Comparison of ENCODE assay signal across 9 cellular contexts in genomic region chr5:171342362-171343111, GRCh38. TPM values are rescaled to one million over a fixed set of nuclear protein-coding genes. Genes with fewer than 3 reads are reported as not detected.
DNase-seq lines count a peak whose midpoint lies in the region; ATAC-seq, FAIRE-seq and TF ChIP-seq lines count a peak whose summit lies in the region.
"Had no signal": no experiment of that assay in that cellular context is flagged by ENCODE, and none has a peak within 500 bp of the region (broad histone marks: within the 10 kb centered on the region; RNA-seq: fewer than 3 reads in every experiment).

No MANE protein-coding gene starts in this region.

- no peak overlapping the region for H3K9ac ChIP-seq in OCI-LY3 (ENCODE audit: low read length)

- H3K4me1 Mint-ChIP-seq in CD4-positive, alpha-beta T cell (ENCODE audit: low read depth) = no peaks in the 10 kb centered on the region
- no peaks in the 10 kb centered on the region for H3K4me1 Mint-ChIP-seq in MCF 10A (ENCODE audit: insufficient read depth, unreplicated experiment)

- POLR2A ChIA-PET in CD4-positive, alpha-beta T cell (lab: Charles Lee) = no interaction called here
- POLR2A ChIA-PET in MCF 10A (lab: Yijun Ruan, JAX) = no interaction called here

- H3K27ac ChIP-seq in CD4-positive, alpha-beta T cell (ENCODE audit: low read depth, low read length) = no peak overlapping the region
- H3K27ac ChIP-seq in OCI-LY3 (ENCODE audit: low read length) (no peak overlapping the region), thyroid gland (no peak overlapping the region)

- 52 to 54% methylated on average over 17 of the region's 17 CpGs for WGBS in thyroid gland, 2 donors

- no peaks in the 10 kb centered on the region for H3K9me3 Mint-ChIP-seq in CD4-positive, alpha-beta T cell
- H3K9me3 Mint-ChIP-seq in MCF 10A (ENCODE audit: unreplicated experiment) = no peaks in the 10 kb centered on the region
- H3K9me3 Mint-ChIP-seq: T-helper 1 cell treated with Interleukin-12 subunit alpha and Interleukin-12 subunit beta and Interleukin-4 antibody, amounts not matched to agents 30 μg/mL and 1 μg/mL, for 36 hours had no signal

- H3K4me3 Mint-ChIP-seq in CD4-positive, alpha-beta T cell = no peak overlapping the region
- no peak overlapping the region for H3K4me3 Mint-ChIP-seq in MCF 10A (ENCODE audit: unreplicated experiment)
- H3K4me3 Mint-ChIP-seq: T-helper 1 cell treated with Interleukin-12 subunit alpha and Interleukin-12 subunit beta and Interleukin-4 antibody, amounts not matched to agents 30 μg/mL and 1 μg/mL, for 36 hours had no signal

- no peaks in the 10 kb centered on the region for H3K79me2 ChIP-seq in OCI-LY3 (ENCODE audit: low read length)

- H3K27me3 ChIP-seq in CD4-positive, alpha-beta T cell (ENCODE audit: control insufficient read depth, insufficient read depth, low read length) = peaks cover 15% of the 10 kb centered on the region
- H3K27me3 ChIP-seq in OCI-LY3 (ENCODE audit: low read depth, low read length) (peaks cover 3% of the 10 kb centered on the region; the same call in 1 of the 2 replicates), thyroid gland (no peaks in the 10 kb centered on the region)

- H3K4me2 ChIP-seq in OCI-LY3 (ENCODE audit: low read length) = peak overlapping the region; percentile 42

- H3K27ac Mint-ChIP-seq in CD4-positive, alpha-beta T cell = no peak overlapping the region
- H3K27ac Mint-ChIP-seq in MCF 10A (ENCODE audit: low read depth, unreplicated experiment) = no peak overlapping the region
- H3K27ac Mint-ChIP-seq: T-helper 1 cell treated with Interleukin-12 subunit alpha and Interleukin-12 subunit beta and Interleukin-4 antibody, amounts not matched to agents 30 μg/mL and 1 μg/mL, for 36 hours had no signal

- FAIRE-seq in HTR-8/SVneo (lab: Jason Lieb, UNC) = no peak

- CTCF ChIA-PET in CD4-positive, alpha-beta T cell (lab: Charles Lee) = no interaction called here
- CTCF ChIA-PET in MCF 10A (lab: Yijun Ruan, JAX) = interaction anchor here (0.5 to 17.9 kb wide), 50 partner anchors 9 to 893 kb away, joined by 3 to 299 read pairs (median 4); no protein-coding TSS in a partner anchor

- H4K20me1 ChIP-seq in OCI-LY3 (ENCODE audit: insufficient read depth, low read length) = no peaks in the 10 kb centered on the region

- peak; percentile 31 for TF ChIP-seq CTCF in CD4-positive, alpha-beta T cell (IDR thresholded peaks at IDR 0.05)
- TF ChIP-seq CTCF in OCI-LY3 (IDR thresholded peaks at IDR 0.05; ENCODE audit: low read depth, low read length) = peak; percentile 82
- peak; percentile 94 for TF ChIP-seq CTCF in MCF 10A (IDR thresholded peaks at IDR 0.05; ENCODE audit: unreplicated experiment)
- peak in 4 of 6 experiments; percentile 39 to 68 (median 54) for TF ChIP-seq CTCF in thyroid gland (IDR thresholded peaks at IDR 0.05)

- peaks cover 27% of the 10 kb centered on the region for H3K27me3 Mint-ChIP-seq in CD4-positive, alpha-beta T cell
- no peaks in the 10 kb centered on the region for H3K27me3 Mint-ChIP-seq in MCF 10A (ENCODE audit: insufficient read depth, unreplicated experiment)

- H3K36me3 Mint-ChIP-seq in CD4-positive, alpha-beta T cell (ENCODE audit: low read depth) = no peaks in the 10 kb centered on the region
- peaks cover 7% of the 10 kb centered on the region for H3K36me3 Mint-ChIP-seq in MCF 10A (ENCODE audit: insufficient read depth, unreplicated experiment)

- no peak overlapping the region for H3K4me3 ChIP-seq in OCI-LY3 (ENCODE audit: low read length)
- H3K4me3 ChIP-seq in thyroid gland (replicated peaks in 1 of 3) = no peak overlapping the region

- DNase-seq in CD4-positive, alpha-beta T cell = no peak
- peak; percentile 73 for DNase-seq in HTR-8/SVneo (ENCODE audit: insufficient read length, low spot score)
- DNase-seq in MCF 10A (ENCODE audit: unreplicated experiment) = peak; percentile 82
- DNase-seq in left lobe of liver (ENCODE audit: low spot score) = peak; percentile 46
- peak; percentile 36 to 41 for DNase-seq in thyroid gland
- no peak for DNase-seq in DMS153 treated with DMSO at 0.1 percent for 48 hours (lab: John Stamatoyannopoulos, UW; ENCODE audit: unreplicated experiment)

- BruUV-seq in MCF 10A (replicated peaks; lab: Mats Ljungman, UMichigan) = no TSS peak

- no peak for TF ChIP-seq POLR2A in thyroid gland (IDR thresholded peaks at IDR 0.05)

- intact Hi-C loops in CD4-positive, alpha-beta T cell (cut with DNase I, micrococcal nuclease) = loop anchor here (5.0 to 10.0 kb wide), 4 partner anchors 135 to 1238 kb away; partner anchors contain the start of gene FOXI1 (in 1 of the 2)
- intact Hi-C loops in MCF 10A (cut with micrococcal nuclease) (loop anchor here (1.0 kb wide), 5 partner anchors 69 to 704 kb away; no protein-coding TSS in a partner anchor), thyroid gland (cut with DNase I) (no loop called here)

- H2AFZ ChIP-seq in OCI-LY3 (ENCODE audit: low read depth, low read length) = 0 out of 2 replicates have a peak overlapping the region, but pooled peaks have one; percentile 45

- no peaks in the 10 kb centered on the region for H3K36me3 ChIP-seq in OCI-LY3 (replicated peaks; ENCODE audit: low read depth, low read length)
- no peaks in the 10 kb centered on the region for H3K36me3 ChIP-seq in thyroid gland

- no peaks in the 10 kb centered on the region for H3K9me3 ChIP-seq in CD4-positive, alpha-beta T cell (ENCODE audit: control insufficient read depth, low read length)
- no peaks in the 10 kb centered on the region for H3K9me3 ChIP-seq in OCI-LY3 (ENCODE audit: insufficient read depth, low read length)
- no peaks in the 10 kb centered on the region for H3K9me3 ChIP-seq in thyroid gland

- no peak for ATAC-seq in CD4-positive, alpha-beta T cell (ENCODE audit: poor library complexity)
- ATAC-seq in GM18508 (IDR thresholded peaks at IDR 0.05; ENCODE audit: insufficient read depth, unreplicated experiment) (peak; percentile 58), left lobe of liver (peak; percentile 90)

- H3K4me1 ChIP-seq in OCI-LY3 (ENCODE audit: low read length) (no peaks in the 10 kb centered on the region), thyroid gland (no peaks in the 10 kb centered on the region)

RNA-seq across cellular contexts. Expression of gene TLX3, which starts 33.5 kb away (rescaled TPM):
- not detected for total RNA-seq in CD4-positive, alpha-beta T cell
- not detected in 2 replicates for total RNA-seq in MCF 10A (2022)
- not detected for total RNA-seq in left lobe of liver
- not detected for total RNA-seq in thyroid gland

RNA-seq across cellular contexts. Expression of gene NPM1, which starts 45.1 kb away (rescaled TPM):
- total RNA-seq in CD4-positive, alpha-beta T cell = 1,000 to 10,000 TPM; 1,243 to 1,379 TPM
- total RNA-seq in MCF 10A (2022) = 3,249 and 4,548 TPM in 2 replicates
- total RNA-seq in left lobe of liver = 184 TPM
- total RNA-seq in thyroid gland = 100 to 1,000 TPM; 455 to 777 (median 561) TPM

Comparison
In these comparisons a context has a peak if more than half of its experiments do, and no peak if none do; other contexts are left out.
1. DNase-seq: peak in HTR-8/SVneo (single experiment), MCF 10A (single experiment), left lobe of liver (single experiment) and thyroid gland (2 of 2); none in CD4-positive, alpha-beta T cell (0 of 10) and DMS153 treated with DMSO at 0.1 percent for 48 hours (single experiment).
2. CTCF ChIP-seq: peak in every context shown above with its lines; median percentile 94 in MCF 10A; 82 in OCI-LY3; 54 in thyroid gland; 31 in CD4-positive, alpha-beta T cell.